ENCODE assay signal across 20 cellular contexts in the genomic region with DNA sequence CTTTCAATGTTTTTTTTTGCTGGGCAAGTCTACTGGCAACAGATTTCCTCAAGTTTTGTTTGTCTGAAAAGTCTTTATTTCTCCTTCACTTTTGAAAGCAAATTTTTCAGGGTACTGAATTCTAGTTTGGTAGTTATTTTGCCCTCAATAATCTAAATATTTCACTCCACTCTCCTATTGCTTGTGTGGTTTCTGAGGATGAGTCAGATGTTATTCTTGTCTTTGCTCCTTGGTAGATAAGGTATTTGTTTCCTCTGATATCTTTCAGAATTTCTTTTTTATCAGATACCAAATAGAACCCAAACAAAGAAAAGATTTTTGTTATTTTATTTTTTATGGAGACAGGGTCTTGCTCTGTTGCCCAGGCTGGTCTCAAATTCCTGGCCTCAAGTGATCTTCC.
"Had no signal": no experiment of that assay in that cellular context is flagged by ENCODE, and none has a peak within 500 bp of the region (broad histone marks: within the 10 kb centered on the region; RNA-seq: fewer than 3 reads in every experiment).

No MANE protein-coding gene starts in this region.

- H3K4me1 ChIP-seq: esophagus squamous epithelium, parathyroid adenoma, psoas muscle, right lobe of liver, stomach, transverse colon had no signal

- H3K4me2 ChIP-seq: hepatocyte had no signal

- DNase-seq: effector memory CD8-positive, alpha-beta T cell; esophagus squamous epithelium; foreskin melanocyte; head of caudate nucleus; kidney glomerular epithelial cell; naive thymus-derived CD4-positive, alpha-beta T cell; nephron progenitor cell; psoas muscle; retina; right lobe of liver; stimulated activated CD4-positive, alpha-beta T cell treated with anti-CD3 and anti-CD28 coated beads, Interleukin-12 subunit alpha, Interleukin-12 subunit beta, amount 100 ng/mL, for 4 hours; stimulated activated naive CD4-positive, alpha-beta T cell; stomach; substantia nigra; transverse colon had no signal

- H3K4me1 Mint-ChIP-seq: naive thymus-derived CD4-positive, alpha-beta T cell had no signal

- H3K36me3 ChIP-seq: esophagus squamous epithelium, right lobe of liver, stomach, thoracic aorta, transverse colon had no signal

- H3K27ac ChIP-seq: epithelial cell of prostate, esophagus squamous epithelium, hepatocyte, parathyroid adenoma, psoas muscle, right lobe of liver, skin epidermis, stomach, thoracic aorta, transverse colon had no signal

- H3K9ac ChIP-seq: parathyroid adenoma had no signal

- H3K27ac Mint-ChIP-seq: effector memory CD8-positive, alpha-beta T cell; naive thymus-derived CD4-positive, alpha-beta T cell; nephron progenitor cell had no signal

- H3K36me3 Mint-ChIP-seq: naive thymus-derived CD4-positive, alpha-beta T cell had no signal

- H2AFZ ChIP-seq: hepatocyte, parathyroid adenoma had no signal

- H3K27me3 Mint-ChIP-seq: effector memory CD8-positive, alpha-beta T cell; naive thymus-derived CD4-positive, alpha-beta T cell had no signal

- H3K9me3 Mint-ChIP-seq: nephron progenitor cell had no signal

- H3K4me3 ChIP-seq: esophagus squamous epithelium, hepatocyte, psoas muscle, right lobe of liver, skin epidermis, stomach, thoracic aorta, transverse colon had no signal

- H3K79me2 ChIP-seq: hepatocyte, parathyroid adenoma had no signal

- H3K4me3 Mint-ChIP-seq: effector memory CD8-positive, alpha-beta T cell; naive thymus-derived CD4-positive, alpha-beta T cell; nephron progenitor cell had no signal

- H3K27me3 ChIP-seq: esophagus squamous epithelium, hepatocyte, right lobe of liver, stomach, transverse colon had no signal

- H3K9me3 ChIP-seq: psoas muscle, right lobe of liver, thoracic aorta, transverse colon had no signal
